In genomic region chr7:102077081-102077480, GRCh38 we compare ENCODE assay signal across 21 cellular contexts.
A peak's percentile ranks its signal among the peaks of the same experiment; 100 is the strongest.
DNase-seq lines count a peak whose midpoint lies in the region; ATAC-seq and TF ChIP-seq lines count a peak whose summit lies in the region.
"Had no signal": no experiment of that assay in that cellular context is flagged by ENCODE, and none has a peak within 500 bp of the region (broad histone marks: within the 10 kb centered on the region; RNA-seq: fewer than 3 reads in every experiment).

No MANE protein-coding gene starts in this region.

- H3K9ac ChIP-seq in neural progenitor cell: no peak overlapping the region

- H3K4me3 ChIP-seq in neural progenitor cell (no peak overlapping the region), PC-9 (no peak overlapping the region)
- H3K4me3 ChIP-seq: breast epithelium, esophagus muscularis mucosa, HAP-1 had no signal

- in situ Hi-C loops in KBM-7 (cut with MboI; ENCODE audit: low pct_unique_long_range_greater_than_20kb, low sequenced_read_pairs): no loop called here

- H3K4me2 ChIP-seq in neural progenitor cell: no peak overlapping the region
- H3K4me2 ChIP-seq in PC-9: no peak overlapping the region

- no peaks in the 10 kb centered on the region for H3K9me3 ChIP-seq in neural progenitor cell (ENCODE audit: low read depth)
- H3K9me3 ChIP-seq in PC-9 (ENCODE audit: insufficient read depth, low read depth): 0 out of 2 replicates have a peak, but pooled peaks cover 3% of the 10 kb centered on the region
- H3K9me3 ChIP-seq: esophagus muscularis mucosa, HAP-1 had no signal

- POLR2A ChIA-PET in activated CD8-positive, alpha-beta T cell treated with anti-CD3 and anti-CD28 coated beads, Interleukin-2, amount 10 ng/mL, durations not matched to agents 7 days and 5 days (lab: Charles Lee): no interaction called here
- POLR2A ChIA-PET in activated CD8-positive, alpha-beta T cell treated with anti-CD3 and anti-CD28 coated beads for 36 hours (lab: Charles Lee): interaction anchor here (0.6 to 0.7 kb wide), 2 partner anchors 33 to 289 kb away, joined by 3 read pairs; no protein-coding TSS in a partner anchor
- POLR2A ChIA-PET in PC-9 (lab: Charles Lee; ENCODE audit: unreplicated experiment): no interaction called here

- peaks cover 34% of the 10 kb centered on the region for H4K20me1 ChIP-seq in neural progenitor cell (ENCODE audit: low read depth)
- no peaks in the 10 kb centered on the region for H4K20me1 ChIP-seq in PC-9 (ENCODE audit: insufficient read depth)

- TF ChIP-seq CTCF in activated CD8-positive, alpha-beta T cell treated with anti-CD3 and anti-CD28 coated beads for 36 hours (IDR thresholded peaks at IDR 0.05): no peak
- no peak for TF ChIP-seq CTCF in neural progenitor cell (IDR thresholded peaks at IDR 0.05)
- TF ChIP-seq CTCF in PC-9 (conservative IDR thresholded peaks at IDR 0.05): no peak
- TF ChIP-seq CTCF in foreskin keratinocyte (conservative IDR thresholded peaks at IDR 0.05): no peak

- CTCF ChIA-PET in activated CD8-positive, alpha-beta T cell treated with anti-CD3 and anti-CD28 coated beads, Interleukin-2, amount 10 ng/mL, durations not matched to agents 7 days and 5 days (lab: Charles Lee): no interaction called here
- CTCF ChIA-PET in activated CD8-positive, alpha-beta T cell treated with anti-CD3 and anti-CD28 coated beads for 36 hours (lab: Charles Lee): interaction anchor here (1.3 kb wide), 1 partner anchor 21 kb away, joined by 3 read pairs; no protein-coding TSS in a partner anchor
- CTCF ChIA-PET in PC-9 (lab: Charles Lee): no interaction called here

- intact Hi-C loops in activated CD8-positive, alpha-beta T cell treated with anti-CD3 and anti-CD28 coated beads for 36 hours (cut with micrococcal nuclease): no loop called here
- intact Hi-C loops in PC-9 (cut with micrococcal nuclease; ENCODE audit: unreplicated experiment): no loop called here

- H3K9me3 Mint-ChIP-seq in activated CD8-positive, alpha-beta T cell treated with anti-CD3 and anti-CD28 coated beads, Interleukin-2, amount 10 ng/mL, durations not matched to agents 7 days and 5 days (ENCODE audit: insufficient read depth): no peaks in the 10 kb centered on the region
- H3K9me3 Mint-ChIP-seq in activated CD8-positive, alpha-beta T cell treated with anti-CD3 and anti-CD28 coated beads for 36 hours: peaks cover 1% of the 10 kb centered on the region
- H3K9me3 Mint-ChIP-seq in central memory CD8-positive, alpha-beta T cell: no peaks in the 10 kb centered on the region
- H3K9me3 Mint-ChIP-seq in neural progenitor cell: peaks cover 3% of the 10 kb centered on the region
- H3K9me3 Mint-ChIP-seq: activated B cell treated with CpG ODN at 0.5 μM for 24 hours had no signal

- peaks cover 23% of the 10 kb centered on the region for H3K4me1 ChIP-seq in neural progenitor cell
- no peaks in the 10 kb centered on the region for H3K4me1 ChIP-seq in PC-9 (replicated peaks; ENCODE audit: insufficient read depth)
- no peaks in the 10 kb centered on the region for H3K4me1 ChIP-seq in foreskin keratinocyte
- H3K4me1 ChIP-seq: breast epithelium, HAP-1 had no signal

- H3K27ac ChIP-seq in neural progenitor cell: peak overlapping the region; percentile 25
- no peak overlapping the region for H3K27ac ChIP-seq in PC-9
- H3K27ac ChIP-seq in foreskin keratinocyte: no peak overlapping the region
- H3K27ac ChIP-seq: breast epithelium, C4-2B, esophagus muscularis mucosa, HL-60 had no signal

- H3K4me3 Mint-ChIP-seq in activated CD8-positive, alpha-beta T cell treated with anti-CD3 and anti-CD28 coated beads, Interleukin-2, amount 10 ng/mL, durations not matched to agents 7 days and 5 days: no peak overlapping the region
- H3K4me3 Mint-ChIP-seq in activated CD8-positive, alpha-beta T cell treated with anti-CD3 and anti-CD28 coated beads for 36 hours: no peak overlapping the region
- H3K4me3 Mint-ChIP-seq in central memory CD8-positive, alpha-beta T cell: no peak overlapping the region
- H3K4me3 Mint-ChIP-seq in neural progenitor cell: no peak overlapping the region
- H3K4me3 Mint-ChIP-seq: activated B cell treated with CpG ODN at 0.5 μM for 24 hours; T-helper 1 cell treated with Interleukin-12 subunit alpha and Interleukin-12 subunit beta and Interleukin-4 antibody, amounts not matched to agents 30 μg/mL and 1 μg/mL, for 36 hours had no signal

- H3K36me3 ChIP-seq in neural progenitor cell (peaks cover under 1% of the 10 kb centered on the region), PC-9 (ENCODE audit: low read depth) (no peaks in the 10 kb centered on the region)
- H3K36me3 ChIP-seq: breast epithelium had no signal

- peaks cover 4% of the 10 kb centered on the region for H3K36me3 Mint-ChIP-seq in activated CD8-positive, alpha-beta T cell treated with anti-CD3 and anti-CD28 coated beads, Interleukin-2, amount 10 ng/mL, durations not matched to agents 7 days and 5 days (ENCODE audit: low read depth)
- peaks cover 25% of the 10 kb centered on the region for H3K36me3 Mint-ChIP-seq in activated CD8-positive, alpha-beta T cell treated with anti-CD3 and anti-CD28 coated beads for 36 hours (ENCODE audit: low read depth)
- peaks cover 15% of the 10 kb centered on the region for H3K36me3 Mint-ChIP-seq in central memory CD8-positive, alpha-beta T cell (ENCODE audit: insufficient read depth)
- peaks cover 31% of the 10 kb centered on the region for H3K36me3 Mint-ChIP-seq in neural progenitor cell

- H3K27me3 ChIP-seq in neural progenitor cell (no peaks in the 10 kb centered on the region), PC-9 (ENCODE audit: insufficient read depth, low read depth) (no peaks in the 10 kb centered on the region), foreskin keratinocyte (no peaks in the 10 kb centered on the region)
- H3K27me3 ChIP-seq: breast epithelium, esophagus muscularis mucosa had no signal

- ATAC-seq in activated CD8-positive, alpha-beta T cell treated with anti-CD3 and anti-CD28 coated beads, Interleukin-2, amount 10 ng/mL, durations not matched to agents 7 days and 5 days: no peak
- ATAC-seq in activated CD8-positive, alpha-beta T cell treated with anti-CD3 and anti-CD28 coated beads for 36 hours: no peak
- no peak for ATAC-seq in central memory CD8-positive, alpha-beta T cell (replicated peaks; ENCODE audit: extremely low read depth, poor library complexity, severe bottlenecking)
- ATAC-seq in foreskin keratinocyte: no peak
- ATAC-seq: left ventricle myocardium superior; stimulated activated naive CD8-positive, alpha-beta T cell treated with anti-CD3 and anti-CD28 coated beads, Interleukin-15, Interleukin-2, amounts not matched to agents 100 U/mL and 50 U/mL, for 24 hours had no signal

- peaks cover 25% of the 10 kb centered on the region for H3F3A ChIP-seq in neural progenitor cell (ENCODE audit: low read depth)
- H3F3A ChIP-seq in PC-9 (ENCODE audit: insufficient read depth, low read depth): no peaks in the 10 kb centered on the region

- H3K9me2 ChIP-seq in PC-9 (ENCODE audit: insufficient read depth): no peaks in the 10 kb centered on the region

- no peak overlapping the region for H2AFZ ChIP-seq in neural progenitor cell (replicated peaks)
- H2AFZ ChIP-seq in PC-9: no peak overlapping the region

- H3K4me1 Mint-ChIP-seq in activated CD8-positive, alpha-beta T cell treated with anti-CD3 and anti-CD28 coated beads, Interleukin-2, amount 10 ng/mL, durations not matched to agents 7 days and 5 days (ENCODE audit: low read depth): peaks cover 13% of the 10 kb centered on the region
- peaks cover 10% of the 10 kb centered on the region for H3K4me1 Mint-ChIP-seq in activated CD8-positive, alpha-beta T cell treated with anti-CD3 and anti-CD28 coated beads for 36 hours (ENCODE audit: low read depth)
- H3K4me1 Mint-ChIP-seq in central memory CD8-positive, alpha-beta T cell: peaks cover 5% of the 10 kb centered on the region
- peaks cover 25% of the 10 kb centered on the region for H3K4me1 Mint-ChIP-seq in neural progenitor cell

- H3K27ac Mint-ChIP-seq in activated CD8-positive, alpha-beta T cell treated with anti-CD3 and anti-CD28 coated beads, Interleukin-2, amount 10 ng/mL, durations not matched to agents 7 days and 5 days: peak overlapping the region; percentile 44
- H3K27ac Mint-ChIP-seq in activated CD8-positive, alpha-beta T cell treated with anti-CD3 and anti-CD28 coated beads for 36 hours: no peak overlapping the region
- H3K27ac Mint-ChIP-seq in central memory CD8-positive, alpha-beta T cell (ENCODE audit: low read depth): peak overlapping the region; percentile 72
- no peak overlapping the region for H3K27ac Mint-ChIP-seq in neural progenitor cell
- H3K27ac Mint-ChIP-seq: activated B cell treated with CpG ODN at 0.5 μM for 24 hours; T-helper 1 cell treated with Interleukin-12 subunit alpha and Interleukin-12 subunit beta and Interleukin-4 antibody, amounts not matched to agents 30 μg/mL and 1 μg/mL, for 36 hours had no signal

- H3K79me2 ChIP-seq in neural progenitor cell (ENCODE audit: low read depth): peaks cover 11% of the 10 kb centered on the region
- no peaks in the 10 kb centered on the region for H3K79me2 ChIP-seq in PC-9 (ENCODE audit: low read depth)

- H3K27me3 Mint-ChIP-seq in activated CD8-positive, alpha-beta T cell treated with anti-CD3 and anti-CD28 coated beads, Interleukin-2, amount 10 ng/mL, durations not matched to agents 7 days and 5 days (ENCODE audit: low read depth): no peaks in the 10 kb centered on the region
- no peaks in the 10 kb centered on the region for H3K27me3 Mint-ChIP-seq in activated CD8-positive, alpha-beta T cell treated with anti-CD3 and anti-CD28 coated beads for 36 hours
- no peaks in the 10 kb centered on the region for H3K27me3 Mint-ChIP-seq in central memory CD8-positive, alpha-beta T cell
- H3K27me3 Mint-ChIP-seq in neural progenitor cell (ENCODE audit: insufficient read depth, low read depth): peaks cover 9% of the 10 kb centered on the region
- H3K27me3 Mint-ChIP-seq: activated B cell treated with CpG ODN at 0.5 μM for 24 hours had no signal

- no peak for DNase-seq in activated CD8-positive, alpha-beta T cell treated with anti-CD3 and anti-CD28 coated beads, Interleukin-2, amount 10 ng/mL, durations not matched to agents 7 days and 5 days
- DNase-seq in activated CD8-positive, alpha-beta T cell treated with anti-CD3 and anti-CD28 coated beads for 36 hours: no peak
- peak; percentile 50 for DNase-seq in KBM-7
- no peak for DNase-seq in central memory CD8-positive, alpha-beta T cell (ENCODE audit: low spot score in 2 of 2)
- peak; percentile 57 for DNase-seq in neural progenitor cell (ENCODE audit: low spot score)
- DNase-seq in cerebellum (ENCODE audit: low spot score): no peak
- DNase-seq in PC-9: no peak
- no peak for DNase-seq in foreskin keratinocyte
- DNase-seq: activated B cell treated with CpG ODN at 0.5 μM for 24 hours; DMS79; left ventricle myocardium superior; NCI-H1048; NCI-H2171 treated with DMSO at 0.1 percent for 48 hours; SHP77 treated with DMSO at 0.1 percent for 48 hours; stimulated activated naive CD8-positive, alpha-beta T cell treated with anti-CD3 and anti-CD28 coated beads, Interleukin-15, Interleukin-2, amounts not matched to agents 100 U/mL and 50 U/mL, for 24 hours had no signal

- no TSS peak for BruUV-seq in PC-9 (replicated peaks; lab: Mats Ljungman, UMichigan)

Comparison
In these comparisons a context has a peak if more than half of its experiments do, and no peak if none do; other contexts are left out.
1. H3K27ac Mint-ChIP-seq: peak in activated CD8-positive, alpha-beta T cell treated with anti-CD3 and anti-CD28 coated beads, Interleukin-2, amount 10 ng/mL, durations not matched to agents 7 days and 5 days (single experiment) and central memory CD8-positive, alpha-beta T cell (single experiment); none in activated CD8-positive, alpha-beta T cell treated with anti-CD3 and anti-CD28 coated beads for 36 hours (single experiment) and neural progenitor cell (single experiment).
2. DNase-seq: peak in KBM-7 (single experiment) and neural progenitor cell (single experiment); none in activated CD8-positive, alpha-beta T cell treated with anti-CD3 and anti-CD28 coated beads, Interleukin-2, amount 10 ng/mL, durations not matched to agents 7 days and 5 days (single experiment), activated CD8-positive, alpha-beta T cell treated with anti-CD3 and anti-CD28 coated beads for 36 hours (single experiment), central memory CD8-positive, alpha-beta T cell (0 of 2), cerebellum (single experiment), PC-9 (0 of 2) and foreskin keratinocyte (0 of 2).